8 cellular contexts compared by ENCODE assay signal in genomic region chr22:27718186-27719032, GRCh38.
DNase-seq lines count a peak whose midpoint lies in the region; ATAC-seq and TF ChIP-seq lines count a peak whose summit lies in the region.

No MANE protein-coding gene starts in this region.

- no peak for ATAC-seq in thoracic aorta (ENCODE audit: insufficient number of reproducible peaks, low FRiP score, low read depth)
- ATAC-seq in GM21526 (IDR thresholded peaks at IDR 0.05; ENCODE audit: low FRiP score, unreplicated experiment), result no peak
- ATAC-seq in HG02642 (IDR thresholded peaks at IDR 0.05; ENCODE audit: poor library complexity, unreplicated experiment), result no peak

- no peaks in the 10 kb centered on the region for H3K36me3 ChIP-seq in thoracic aorta

- in situ Hi-C loops in astrocyte of the spinal cord (cut with HindIII; ENCODE audit: low sequenced_read_pairs), result no loop called here

- no peaks in the 10 kb centered on the region for H3K27me3 ChIP-seq in thoracic aorta (replicated peaks; ENCODE audit: insufficient read depth)

- no peak overlapping the region for H3K27ac ChIP-seq in thoracic aorta

- DNase-seq in HS-27A (ENCODE audit: low read depth), result peak; percentile 80
- DNase-seq in astrocyte of the spinal cord (ENCODE audit: low read depth, low spot score), result peak; percentile 93
- peak; percentile 94 for DNase-seq in iris pigment epithelial cell (ENCODE audit: low read depth)
- peak; percentile 31 for DNase-seq in thoracic aorta (ENCODE audit: low spot score)
- DNase-seq in NCI-H1436 (lab: John Stamatoyannopoulos, UW), result no peak
- DNase-seq in activated T-cell treated with anti-CD3 and anti-CD28 coated beads, Interleukin-2, amount 50 U/mL, for 48 hours, result no peak

- H3K4me3 ChIP-seq in astrocyte of the spinal cord (ENCODE audit: low read depth, low read length) (no peak overlapping the region), thoracic aorta (no peak overlapping the region)

- H3K9me3 ChIP-seq in thoracic aorta, result no peaks in the 10 kb centered on the region

- TF ChIP-seq CTCF in astrocyte of the spinal cord (IDR thresholded peaks at IDR 0.05; ENCODE audit: low read depth, low read length) (no peak), thoracic aorta (IDR thresholded peaks at IDR 0.05) (no peak)

- H3K4me1 ChIP-seq in thoracic aorta (ENCODE audit: control insufficient read depth in 1 of 2, low read depth in 2 of 2), result peaks cover 0 to 30% of the 10 kb centered on the region in 2 donors

Comparison
In these comparisons a context has a peak if more than half of its experiments do, and no peak if none do; other contexts are left out.
1. DNase-seq: peak in HS-27A (single experiment), astrocyte of the spinal cord (single experiment), iris pigment epithelial cell (single experiment) and thoracic aorta (single experiment); none in NCI-H1436 (single experiment) and activated T-cell treated with anti-CD3 and anti-CD28 coated beads, Interleukin-2, amount 50 U/mL, for 48 hours (0 of 2).